Comparison of ENCODE assay signal across 8 cellular contexts in the genomic region with DNA sequence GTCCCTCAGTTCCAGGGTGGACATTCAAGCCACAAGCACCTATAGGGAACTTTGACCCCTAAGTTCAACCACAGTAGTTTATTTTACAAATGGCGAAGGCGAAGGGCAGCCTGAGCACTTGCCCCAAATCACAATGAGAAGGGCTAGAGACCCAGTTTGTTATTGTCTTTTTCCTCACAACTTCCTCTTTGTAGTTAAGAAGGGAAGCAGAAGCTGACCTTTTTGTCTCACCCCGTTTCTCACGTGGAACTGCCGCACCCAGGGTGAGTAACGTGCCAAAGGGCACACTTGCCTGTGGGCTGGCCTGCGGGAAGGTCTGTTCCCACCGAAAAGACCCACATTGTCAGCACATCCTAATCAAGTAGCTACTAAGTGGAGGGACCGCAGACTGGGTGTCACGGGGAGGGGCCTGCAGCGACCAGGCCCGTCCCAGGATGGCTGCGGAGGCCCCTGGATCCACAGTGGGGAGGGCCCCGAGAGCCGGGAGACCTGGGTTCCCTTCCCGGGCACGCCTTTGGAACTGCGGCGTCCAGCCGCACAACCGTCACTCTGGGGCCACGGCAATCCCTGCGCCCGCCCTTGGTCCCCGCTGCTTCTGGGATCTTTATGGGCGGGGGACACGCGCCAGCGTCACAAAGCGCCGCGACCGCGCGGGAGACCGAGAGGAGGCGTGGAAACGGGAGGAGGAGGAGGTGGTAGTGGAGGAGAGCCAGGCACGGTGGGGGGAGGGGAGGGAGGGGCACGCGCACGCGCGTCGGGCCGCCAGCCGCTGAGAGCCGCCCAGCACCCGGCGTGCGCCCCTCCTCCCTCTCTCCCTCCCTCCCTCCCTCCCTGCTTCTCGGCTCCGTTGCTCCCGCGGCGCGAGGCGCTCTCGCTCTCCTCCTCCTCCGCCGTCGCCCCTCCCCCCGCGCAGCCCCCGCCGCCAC. TPM values are rescaled to one million over a fixed set of nuclear protein-coding genes. Genes with fewer than 3 reads are reported as not detected.
A peak's percentile ranks its signal among the peaks of the same experiment; 100 is the strongest.
DNase-seq lines count a peak whose midpoint lies in the region; ATAC-seq and TF ChIP-seq lines count a peak whose summit lies in the region.

A gene with protein sequence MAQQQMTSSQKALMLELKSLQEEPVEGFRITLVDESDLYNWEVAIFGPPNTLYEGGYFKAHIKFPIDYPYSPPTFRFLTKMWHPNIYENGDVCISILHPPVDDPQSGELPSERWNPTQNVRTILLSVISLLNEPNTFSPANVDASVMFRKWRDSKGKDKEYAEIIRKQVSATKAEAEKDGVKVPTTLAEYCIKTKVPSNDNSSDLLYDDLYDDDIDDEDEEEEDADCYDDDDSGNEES (plus strand): TSS at position 834 of the 926 bp plus-strand sequence. CDS start 598 bp downstream, outside the sequence.

- no peaks in the 10 kb centered on the region for H3K9me3 Mint-ChIP-seq in activated naive CD4-positive, alpha-beta T cell treated with anti-CD3 and anti-CD28 coated beads, Interleukin-2, amount 50 U/mL, for 72 hours

- no peaks in the 10 kb centered on the region for H3K9me3 ChIP-seq in osteoblast (ENCODE audit: low read depth, low read length)
- H3K9me3 ChIP-seq in testis = no peaks in the 10 kb centered on the region

- H3K4me3 ChIP-seq in osteoblast (ENCODE audit: insufficient read depth, low read length) (peak within 1 kb of the TSS; percentile 96), testis (peak within 1 kb of the TSS; percentile 92 to 96)

- DNase-seq in GM10248 (ENCODE audit: extremely low spot score) (peak; percentile 98), NCI-H1105 (lab: John Stamatoyannopoulos, UW) (peak; percentile 85), SKM-1 (lab: John Stamatoyannopoulos, UW; ENCODE audit: unreplicated experiment) (peak; percentile 78), glomerular endothelial cell (ENCODE audit: extremely low read depth, low read depth, low spot score) (peak; percentile 60), osteoblast (ENCODE audit: insufficient read length, low spot score, missing footprints) (peak; percentile 99), testis (peak; percentile 93)
- peak; percentile 84 to 93 for DNase-seq in activated naive CD4-positive, alpha-beta T cell treated with anti-CD3 and anti-CD28 coated beads, Interleukin-2, amount 50 U/mL, for 72 hours (ENCODE audit: low spot score in 2 of 2)

- CTCF ChIA-PET in GM10248 (lab: Yijun Ruan, JAX) = interaction anchor here (0.9 to 5.9 kb wide), 5 partner anchors 9 to 42 kb away, joined by 3 to 59 read pairs (median 22); no protein-coding TSS in a partner anchor

- H3K27me3 ChIP-seq in osteoblast (ENCODE audit: insufficient read depth, low read length) = no peaks in the 10 kb centered on the region
- H3K27me3 ChIP-seq in testis = no peaks in the 10 kb centered on the region

- no peaks in the 10 kb centered on the region for H3K36me3 ChIP-seq in osteoblast (ENCODE audit: insufficient read depth, low read length)
- H3K36me3 ChIP-seq in testis (ENCODE audit: low read depth, missing control alignments) = no peaks in the 10 kb centered on the region

- peak within 1 kb of the TSS; percentile 84 to 98 for H3K27ac Mint-ChIP-seq in activated naive CD4-positive, alpha-beta T cell treated with anti-CD3 and anti-CD28 coated beads, Interleukin-2, amount 50 U/mL, for 72 hours

- peaks cover 45% of the 10 kb centered on the region for H3K79me2 ChIP-seq in osteoblast (ENCODE audit: insufficient read depth, low read length)

- intact Hi-C loops in testis (cut with DNase I; ENCODE audit: low total_unique reads) = no loop called here

- POLR2A ChIA-PET in GM10248 (lab: Yijun Ruan, JAX) = no interaction called here

- peak within 1 kb of the TSS; percentile 91 for H2AFZ ChIP-seq in osteoblast (ENCODE audit: low read length)

- H3K36me3 Mint-ChIP-seq in activated naive CD4-positive, alpha-beta T cell treated with anti-CD3 and anti-CD28 coated beads, Interleukin-2, amount 50 U/mL, for 72 hours = peaks cover 9 to 16% of the 10 kb centered on the region in 2 donors

- ATAC-seq in HG02623 (IDR thresholded peaks at IDR 0.05; ENCODE audit: unreplicated experiment) = peak; percentile 62
- ATAC-seq in activated naive CD4-positive, alpha-beta T cell treated with anti-CD3 and anti-CD28 coated beads, Interleukin-2, amount 50 U/mL, for 72 hours = peak; percentile 80 to 87

- peaks cover 28% of the 10 kb centered on the region for H4K20me1 ChIP-seq in osteoblast (ENCODE audit: insufficient read depth, low read length)

- no peak for TF ChIP-seq POLR2A in testis (IDR thresholded peaks at IDR 0.05)

- WGBS in testis, 2 donors = 2 to 5% methylated on average over 27 to 57 of the region's 66 CpGs

- peaks cover 40% of the 10 kb centered on the region for H3K4me1 ChIP-seq in osteoblast (ENCODE audit: insufficient read depth, low read length)
- peaks cover 44% of the 10 kb centered on the region for H3K4me1 ChIP-seq in testis

- TF ChIP-seq CTCF in GM10248 (IDR thresholded peaks at IDR 0.05; ENCODE audit: control extremely low read depth, extremely low read depth, low read depth, missing control alignments) = no peak
- TF ChIP-seq CTCF in osteoblast (IDR thresholded peaks at IDR 0.05; ENCODE audit: extremely low read depth, low read depth, low read length) = no peak
- TF ChIP-seq CTCF in testis (IDR thresholded peaks at IDR 0.05) = no peak

- H3K27ac ChIP-seq in osteoblast (ENCODE audit: low read depth, low read length) (peak within 1 kb of the TSS; percentile 90), testis (peak within 1 kb of the TSS; percentile 99 to 100)

- H3K4me2 ChIP-seq in osteoblast (ENCODE audit: insufficient read depth, low read length) = peak within 1 kb of the TSS; percentile 100

RNA-seq across cellular contexts. Expression of the gene that starts here (rescaled TPM):
- total RNA-seq in activated naive CD4-positive, alpha-beta T cell treated with anti-CD3 and anti-CD28 coated beads, Interleukin-2, amount 50 U/mL, for 72 hours = 10 to 100 TPM; 44.4 to 50.1 TPM
- 42.3 and 49.7 TPM in 2 replicates for total RNA-seq in glomerular endothelial cell
- 21.4 and 22.4 TPM in 2 replicates for total RNA-seq in osteoblast
- total RNA-seq in testis = 10 to 100 TPM; 50.2 to 72.6 TPM
- polyA plus RNA-seq in testis (ENCODE audit: insufficient read depth, low read depth, low replicate concordance) = 85.7 TPM

Comparison
In these comparisons a context has a peak if more than half of its experiments do, and no peak if none do; other contexts are left out.
1. Peak in every context shown above with its lines: DNase-seq, ATAC-seq, H3K4me3 ChIP-seq and H3K27ac ChIP-seq.